8 cellular contexts compared by ENCODE assay signal in the genomic region with DNA sequence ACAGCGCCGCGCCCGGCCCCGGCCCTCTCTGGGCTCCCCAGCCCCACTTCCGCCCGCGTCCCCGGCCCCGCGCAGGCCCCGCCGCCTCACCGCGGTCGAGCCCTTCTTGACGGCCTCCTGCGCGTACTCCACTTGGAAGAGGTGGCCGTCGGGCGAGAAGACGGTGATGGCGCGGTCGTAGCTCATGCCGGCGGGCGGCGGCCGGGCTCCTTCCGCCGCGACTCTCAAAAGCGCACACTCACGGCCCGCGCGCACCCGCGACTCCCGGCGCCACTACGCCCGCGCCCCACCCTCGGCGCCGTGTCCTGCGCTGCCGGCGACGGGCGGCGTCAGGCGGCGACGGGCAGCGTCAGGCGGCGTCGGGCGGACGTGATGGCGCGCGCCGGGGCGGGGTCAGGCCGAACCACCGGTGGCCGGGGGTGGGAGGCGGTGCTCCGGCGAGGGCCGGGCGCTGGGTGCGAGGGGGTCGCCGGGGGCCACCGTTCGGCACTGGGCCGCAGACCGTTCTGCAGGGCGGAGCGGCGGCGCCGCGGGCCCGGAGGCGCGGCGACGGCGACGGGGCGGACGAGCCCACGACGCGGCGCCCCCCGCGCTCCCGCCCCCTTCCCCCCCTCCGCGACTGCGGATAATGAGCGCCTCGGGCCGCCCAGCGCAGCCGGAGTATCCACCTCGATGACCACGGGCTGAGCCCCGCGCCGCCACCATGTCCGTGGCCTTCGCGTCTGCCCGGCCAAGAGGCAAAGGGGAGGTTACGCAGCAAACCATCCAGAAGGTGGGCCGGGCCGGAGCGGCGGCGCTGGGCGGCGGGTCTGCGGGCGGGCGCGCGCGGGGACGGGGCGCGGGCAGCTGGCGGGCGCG. TPM values are rescaled to one million over a fixed set of nuclear protein-coding genes. Genes with fewer than 3 reads are reported as not detected.
DNase-seq lines count a peak whose midpoint lies in the region; ATAC-seq, FAIRE-seq and TF ChIP-seq lines count a peak whose summit lies in the region.

Gene PSMA7 (minus strand): TSS at position 277 of the 858 bp plus-strand sequence. CDS start 91 bp downstream, at position 186.
A gene with protein sequence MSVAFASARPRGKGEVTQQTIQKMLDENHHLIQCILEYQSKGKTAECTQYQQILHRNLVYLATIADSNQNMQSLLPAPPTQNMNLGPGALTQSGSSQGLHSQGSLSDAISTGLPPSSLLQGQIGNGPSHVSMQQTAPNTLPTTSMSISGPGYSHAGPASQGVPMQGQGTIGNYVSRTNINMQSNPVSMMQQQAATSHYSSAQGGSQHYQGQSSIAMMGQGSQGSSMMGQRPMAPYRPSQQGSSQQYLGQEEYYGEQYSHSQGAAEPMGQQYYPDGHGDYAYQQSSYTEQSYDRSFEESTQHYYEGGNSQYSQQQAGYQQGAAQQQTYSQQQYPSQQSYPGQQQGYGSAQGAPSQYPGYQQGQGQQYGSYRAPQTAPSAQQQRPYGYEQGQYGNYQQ (plus strand): TSS at position 652 of the 858 bp plus-strand sequence. CDS start 52 bp downstream, at position 704.

- peak within 1 kb of the TSS; percentile 87 for H3K9ac ChIP-seq in endocrine pancreas (ENCODE audit: control insufficient read depth, insufficient read depth, low read length)

- POLR2A ChIA-PET in activated CD8-positive, alpha-beta memory T cell treated with anti-CD3 and anti-CD28 coated beads for 36 hours (lab: Charles Lee): interaction anchor here (2.6 kb wide), 1 partner anchor 21 kb away, joined by 6 read pairs; the partner anchor contains the start of gene LSM14B

- no peaks in the 10 kb centered on the region for H3K4me1 ChIP-seq in endocrine pancreas (ENCODE audit: control insufficient read depth, insufficient read depth, low read length)
- peaks cover 18% of the 10 kb centered on the region for H3K4me1 ChIP-seq in mesodermal cell (ENCODE audit: control insufficient read depth, insufficient read depth, low read length, poor library complexity, severe bottlenecking)

- FAIRE-seq in GM19239 (lab: Jason Lieb, UNC): no peak

- H3K36me3 ChIP-seq in endocrine pancreas (ENCODE audit: control insufficient read depth, insufficient read depth, low read length) (peaks cover 8% of the 10 kb centered on the region), mesodermal cell (ENCODE audit: control insufficient read depth, insufficient read depth, low read length) (peaks cover 46% of the 10 kb centered on the region)

- peak within 1 kb of the TSS; percentile 97 for H3K27ac ChIP-seq in C4-2B
- peak within 1 kb of the TSS; percentile 93 for H3K27ac ChIP-seq in mesodermal cell (ENCODE audit: low read depth, low read length, severe bottlenecking)

- no peak for TF ChIP-seq CTCF in C4-2B (conservative IDR thresholded peaks at IDR 0.05)

- no peaks in the 10 kb centered on the region for H3K27me3 ChIP-seq in endocrine pancreas (ENCODE audit: control insufficient read depth, insufficient read depth, low read length)

- 0% methylated on average over 63 to 117 of the region's 143 CpGs for WGBS in mesodermal cell (ENCODE audit: insufficient coverage in 2 of 2), 2 experiments

- no peaks in the 10 kb centered on the region for H3K9me3 ChIP-seq in endocrine pancreas (ENCODE audit: control insufficient read depth, low read length)
- H3K9me3 ChIP-seq in mesodermal cell (ENCODE audit: control insufficient read depth, low read length): no peaks in the 10 kb centered on the region

- peak within 1 kb of the TSS; percentile 71 for H3K4me3 ChIP-seq in endocrine pancreas (ENCODE audit: control insufficient read depth, insufficient read depth, low read length)
- peak within 1 kb of the TSS; percentile 77 for H3K4me3 ChIP-seq in mesodermal cell (ENCODE audit: extremely low read depth, insufficient read depth, low read length, poor library complexity, severe bottlenecking)

- ATAC-seq in HG03439 (IDR thresholded peaks at IDR 0.05; ENCODE audit: unreplicated experiment): peak; percentile 66

- CTCF ChIA-PET in activated CD8-positive, alpha-beta memory T cell treated with anti-CD3 and anti-CD28 coated beads for 36 hours (lab: Charles Lee): interaction anchor here (0.8 kb wide), 1 partner anchor 133 kb away, joined by 3 read pairs; no protein-coding TSS in a partner anchor

- DNase-seq in GM19239 (ENCODE audit: insufficient read length, low spot score) (peak; percentile 98), NCI-H82 (lab: John Stamatoyannopoulos, UW) (peak; percentile 92)
- DNase-seq in stimulated activated CD8-positive, alpha-beta memory T cell treated with anti-CD3 and anti-CD28 coated beads, Interleukin-15, amount 100 ng/mL, for 24 hours (ENCODE audit: low read depth): peak; percentile 71

RNA-seq across cellular contexts. Expression of gene PSMA7, which starts in this region (rescaled TPM):
- total RNA-seq in activated CD8-positive, alpha-beta memory T cell treated with anti-CD3 and anti-CD28 coated beads for 36 hours: 100 to 1,000 TPM; 432 to 433 TPM
- polyA plus RNA-seq in mesodermal cell (2013, experiment 1 of 2): 325 TPM
- polyA plus RNA-seq in mesodermal cell (2013, experiment 2 of 2): 333 TPM

RNA-seq across cellular contexts. Expression of the second gene that starts in this region (rescaled TPM):
- total RNA-seq in activated CD8-positive, alpha-beta memory T cell treated with anti-CD3 and anti-CD28 coated beads for 36 hours: 10 to 100 TPM; 18.0 to 19.5 TPM
- 14.5 TPM for polyA plus RNA-seq in mesodermal cell (2013, experiment 1 of 2)
- 12.8 TPM for polyA plus RNA-seq in mesodermal cell (2013, experiment 2 of 2)

Comparison
In these comparisons a context has a peak if more than half of its experiments do, and no peak if none do; other contexts are left out.
1. Peak in every context shown above with its lines: DNase-seq, ATAC-seq, H3K4me3 ChIP-seq and H3K27ac ChIP-seq.